Comparison of ENCODE assay signal across 23 cellular contexts in the genomic region with DNA sequence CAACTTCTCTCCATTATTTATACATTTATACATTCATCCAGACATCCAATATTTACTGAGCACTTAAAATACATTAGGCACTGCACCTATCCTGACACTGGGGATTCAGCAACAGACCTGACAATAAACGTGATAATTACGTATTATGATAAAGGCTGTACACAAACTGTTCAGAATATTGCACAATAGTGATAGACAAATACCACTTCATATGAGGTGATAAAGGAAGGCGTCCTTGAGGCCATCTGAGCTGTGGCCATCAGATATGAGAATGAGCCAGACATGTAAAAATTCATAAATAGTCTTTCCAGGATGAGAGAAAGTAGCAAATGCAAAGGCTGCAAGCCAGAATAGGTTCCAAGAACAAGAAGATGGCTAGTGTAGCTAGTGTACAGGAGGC. TPM values are rescaled to one million over a fixed set of nuclear protein-coding genes. Genes with fewer than 3 reads are reported as not detected.
DNase-seq lines count a peak whose midpoint lies in the region; ATAC-seq lines count a peak whose summit lies in the region.
"Had no signal": no experiment of that assay in that cellular context is flagged by ENCODE, and none has a peak within 500 bp of the region (broad histone marks: within the 10 kb centered on the region; RNA-seq: fewer than 3 reads in every experiment).

No MANE protein-coding gene starts in this region.

- no peak for ATAC-seq in GM21723 (IDR thresholded peaks at IDR 0.05; ENCODE audit: unreplicated experiment)
- ATAC-seq: activated CD4-positive, CD25-positive, alpha-beta regulatory T cell treated with anti-CD3 and anti-CD28 coated beads, Interleukin-2, amount 50 U/mL, for 24 hours; naive thymus-derived CD8-positive, alpha-beta T cell; psoas muscle; T-helper 17 cell had no signal

- H3K79me2 ChIP-seq in GM23248 (ENCODE audit: insufficient read depth) = peaks cover 99% of the 10 kb centered on the region

- H3K4me3 ChIP-seq in GM23248 = no peak overlapping the region
- H3K4me3 ChIP-seq: esophagus squamous epithelium, psoas muscle, thoracic aorta had no signal

- peaks cover 41% of the 10 kb centered on the region for H3K4me1 ChIP-seq in GM23248 (ENCODE audit: insufficient read depth)

- WGBS in GM23248 (ENCODE audit: low coverage in 1 of 2, low lambda C conversion rate in 2 of 2, missing lambda C conversion rate in 2 of 2), 2 experiments = 92 to 94% methylated on average over 3 of the region's 3 CpGs

- no peaks in the 10 kb centered on the region for H3K9me2 ChIP-seq in GM23248 (ENCODE audit: insufficient read depth)

- DNase-seq in GM23248 (no peak), NCI-H1105 treated with DMSO at 0.1 percent for 48 hours (lab: John Stamatoyannopoulos, UW) (peak; percentile 70), NCI-H748 treated with DMSO at 0.1 percent for 48 hours (lab: John Stamatoyannopoulos, UW) (peak; percentile 88), iris pigment epithelial cell (ENCODE audit: low read depth) (peak; percentile 13), NCI-H82 treated with DMSO at 0.1 percent for 48 hours (lab: John Stamatoyannopoulos, UW; ENCODE audit: unreplicated experiment) (no peak), NOMO-1 treated with DMSO at 0.1 percent for 48 hours (lab: John Stamatoyannopoulos, UW; ENCODE audit: unreplicated experiment) (no peak)
- no peak for DNase-seq in stimulated activated naive CD4-positive, alpha-beta T cell (lab: John Stamatoyannopoulos, UW)
- DNase-seq: activated effector memory CD4-positive, alpha-beta T cell treated with anti-CD3 and anti-CD28 coated beads, Interleukin-2, amount 50 U/mL, for 16 hours; amygdala; central memory CD4-positive, alpha-beta T cell; esophagus squamous epithelium; glutamatergic neuron; GOT3; naive thymus-derived CD8-positive, alpha-beta T cell; NCI-H2171 treated with DMSO at 0.1 percent for 48 hours; psoas muscle; small intestine; T-helper 17 cell had no signal

- no peaks in the 10 kb centered on the region for H3K9me3 ChIP-seq in GM23248 (ENCODE audit: low read depth)
- H3K9me3 ChIP-seq: esophagus squamous epithelium, psoas muscle, thoracic aorta had no signal

- peaks cover 14% of the 10 kb centered on the region for H3F3A ChIP-seq in GM23248 (ENCODE audit: insufficient read depth)

- H2AFZ ChIP-seq in GM23248 = no peak overlapping the region

- no peak overlapping the region for H3K9ac ChIP-seq in GM23248

- H3K4me2 ChIP-seq in GM23248 (ENCODE audit: unreplicated experiment) = peak overlapping the region; percentile 47

- peaks cover 14% of the 10 kb centered on the region for H4K20me1 ChIP-seq in GM23248 (ENCODE audit: insufficient read depth)

- in situ Hi-C loops in GM23248 (cut with MboI) = no loop called here

- H3K27ac ChIP-seq in GM23248 = peak overlapping the region; percentile 52
- H3K27ac ChIP-seq: esophagus squamous epithelium, psoas muscle, thoracic aorta had no signal

- no peaks in the 10 kb centered on the region for H3K27me3 ChIP-seq in GM23248 (replicated peaks; ENCODE audit: insufficient read depth)
- H3K27me3 ChIP-seq: esophagus squamous epithelium had no signal

- no peaks in the 10 kb centered on the region for H3K36me3 ChIP-seq in GM23248 (ENCODE audit: low read depth)
- H3K36me3 ChIP-seq: thoracic aorta had no signal

RNA-seq across cellular contexts. Expression of a gene that starts 8.6 kb away (rescaled TPM):
- 30.1 and 33.9 TPM in 2 replicates for total RNA-seq in GM23248 (2014; rRNA removed; shearing (Covaris generic))
- 12.4 and 14.0 TPM in 2 replicates for polyA plus RNA-seq in GM23248 (2016; fragmentation: Nextera tagmentation; extraction: Ambion mirVana)

RNA-seq across cellular contexts. Expression of a gene that starts 38.9 kb away (rescaled TPM):
- total RNA-seq in GM23248 (2014; rRNA removed; shearing (Covaris generic)) = not detected in 2 replicates
- polyA plus RNA-seq in GM23248 (2016; fragmentation: Nextera tagmentation; extraction: Ambion mirVana) = not detected in 2 replicates
- total RNA-seq: esophagus squamous epithelium; LHCN-M2; naive thymus-derived CD8-positive, alpha-beta T cell; OCI-LY7; T-helper 17 cell; thoracic aorta had no signal
- polyA plus RNA-seq: naive thymus-derived CD8-positive, alpha-beta T cell had no signal

Comparison
In these comparisons a context has a peak if more than half of its experiments do, and no peak if none do; other contexts are left out.
1. DNase-seq: peak in NCI-H1105 treated with DMSO at 0.1 percent for 48 hours (single experiment), NCI-H748 treated with DMSO at 0.1 percent for 48 hours (single experiment) and iris pigment epithelial cell (single experiment); none in GM23248 (single experiment), stimulated activated naive CD4-positive, alpha-beta T cell (0 of 6), NCI-H82 treated with DMSO at 0.1 percent for 48 hours (single experiment) and NOMO-1 treated with DMSO at 0.1 percent for 48 hours (single experiment).